ENCODE assay signal across 12 cellular contexts in the genomic region with DNA sequence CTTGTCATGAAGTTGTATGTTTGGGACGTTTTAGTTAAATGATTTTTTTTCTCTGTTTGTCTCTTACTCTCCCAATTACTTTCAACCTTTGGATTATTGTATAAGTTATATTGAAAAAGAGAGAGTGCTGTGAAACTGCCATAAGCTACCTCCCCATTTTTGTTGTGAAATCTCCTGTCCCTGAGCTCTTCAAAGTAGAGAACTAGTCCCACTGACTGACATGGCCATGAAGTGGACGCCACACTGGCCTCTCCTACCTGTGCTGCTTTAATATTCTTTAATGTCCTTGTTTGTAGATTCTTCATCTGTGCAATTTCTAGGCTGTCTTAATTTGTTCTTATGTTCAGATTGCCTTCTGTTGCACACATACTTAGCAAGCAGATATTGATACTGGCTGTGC. TPM values are rescaled to one million over a fixed set of nuclear protein-coding genes. Genes with fewer than 3 reads are reported as not detected.
DNase-seq lines count a peak whose midpoint lies in the region; ATAC-seq and TF ChIP-seq lines count a peak whose summit lies in the region.
"Had no signal": no experiment of that assay in that cellular context is flagged by ENCODE, and none has a peak within 500 bp of the region (broad histone marks: within the 10 kb centered on the region; RNA-seq: fewer than 3 reads in every experiment).

No MANE protein-coding gene starts in this region.

- TF ChIP-seq POLR2A in breast epithelium (IDR thresholded peaks at IDR 0.05) = no peak

- no peak overlapping the region for H3K9ac ChIP-seq in neural progenitor cell

- peaks cover 12% of the 10 kb centered on the region for H3K79me2 ChIP-seq in neural progenitor cell (ENCODE audit: low read depth)

- TF ChIP-seq CTCF in Caco-2 (IDR thresholded peaks at IDR 0.05; ENCODE audit: insufficient read depth in 1 of 2, low read depth in 1 of 2, low read length in 1 of 2, severe bottlenecking in 1 of 2, unreplicated experiment in 1 of 2) = no peak
- no peak for TF ChIP-seq CTCF in breast epithelium (IDR thresholded peaks at IDR 0.05)
- no peak for TF ChIP-seq CTCF in lower lobe of right lung (IDR thresholded peaks at IDR 0.05)
- no peak for TF ChIP-seq CTCF in neural progenitor cell (IDR thresholded peaks at IDR 0.05)

- H4K20me1 ChIP-seq in neural progenitor cell (ENCODE audit: low read depth) = peaks cover 35% of the 10 kb centered on the region

- H2AFZ ChIP-seq in neural progenitor cell (replicated peaks) = no peak overlapping the region

- no peak overlapping the region for H3K4me2 ChIP-seq in neural progenitor cell

- H3K4me1 Mint-ChIP-seq in Caco-2 (ENCODE audit: low read depth, unreplicated experiment) = no peaks in the 10 kb centered on the region
- H3K4me1 Mint-ChIP-seq in neural progenitor cell = peaks cover 37% of the 10 kb centered on the region

- BruUV-seq in Caco-2 (replicated peaks; lab: Mats Ljungman, UMichigan) = TSS peak; percentile 15

- H3K27me3 ChIP-seq in Caco-2 (replicated peaks; ENCODE audit: control insufficient read depth, insufficient read depth, low read length) = no peaks in the 10 kb centered on the region
- no peaks in the 10 kb centered on the region for H3K27me3 ChIP-seq in breast epithelium
- no peaks in the 10 kb centered on the region for H3K27me3 ChIP-seq in lower lobe of right lung (ENCODE audit: low read depth)
- no peaks in the 10 kb centered on the region for H3K27me3 ChIP-seq in neural progenitor cell

- H3K27me3 Mint-ChIP-seq in Caco-2 (ENCODE audit: insufficient read depth, unreplicated experiment) = no peaks in the 10 kb centered on the region
- peaks cover 2% of the 10 kb centered on the region for H3K27me3 Mint-ChIP-seq in neural progenitor cell (ENCODE audit: insufficient read depth, low read depth)

- CTCF ChIA-PET in Caco-2 (lab: Charles Lee) = no interaction called here

- H3K4me3 Mint-ChIP-seq in Caco-2 (ENCODE audit: unreplicated experiment) = no peak overlapping the region
- H3K4me3 Mint-ChIP-seq in neural progenitor cell = no peak overlapping the region

- peak; percentile 50 to 56 for ATAC-seq in lower lobe of right lung
- ATAC-seq in GM21390 (IDR thresholded peaks at IDR 0.05; ENCODE audit: unreplicated experiment) = no peak

- no peaks in the 10 kb centered on the region for H3K4me1 ChIP-seq in Caco-2
- H3K4me1 ChIP-seq in breast epithelium = no peaks in the 10 kb centered on the region
- H3K4me1 ChIP-seq in lower lobe of right lung = peaks cover 40% of the 10 kb centered on the region
- peaks cover 33% of the 10 kb centered on the region for H3K4me1 ChIP-seq in neural progenitor cell

- no peaks in the 10 kb centered on the region for H3K9me3 Mint-ChIP-seq in Caco-2 (ENCODE audit: unreplicated experiment)
- H3K9me3 Mint-ChIP-seq in neural progenitor cell = no peaks in the 10 kb centered on the region

- H3K36me3 ChIP-seq in Caco-2 (ENCODE audit: control insufficient read depth, insufficient read depth, low read length) (peaks cover 10% of the 10 kb centered on the region), breast epithelium (no peaks in the 10 kb centered on the region), lower lobe of right lung (peaks cover 71% of the 10 kb centered on the region), neural progenitor cell (peaks cover 24% of the 10 kb centered on the region)

- H3K4me3 ChIP-seq in Caco-2 (ENCODE audit: low read depth, low read length) = no peak overlapping the region
- no peak overlapping the region for H3K4me3 ChIP-seq in breast epithelium
- H3K4me3 ChIP-seq in lower lobe of right lung = peak overlapping the region; percentile 2
- H3K4me3 ChIP-seq in skin epidermis = no peak overlapping the region
- no peak overlapping the region for H3K4me3 ChIP-seq in neural progenitor cell

- H3K27ac Mint-ChIP-seq in Caco-2 (ENCODE audit: unreplicated experiment) = peak overlapping the region; percentile 12
- H3K27ac Mint-ChIP-seq in neural progenitor cell = no peak overlapping the region

- intact Hi-C loops in Caco-2 (cut with micrococcal nuclease; ENCODE audit: unreplicated experiment) = no loop called here
- intact Hi-C loops in breast epithelium (cut with DNase I; ENCODE audit: low total_unique reads) = no loop called here
- intact Hi-C loops in lower lobe of right lung (cut with DNase I) = no loop called here

- H3K36me3 Mint-ChIP-seq in Caco-2 (ENCODE audit: insufficient read depth, unreplicated experiment) (peaks cover 89% of the 10 kb centered on the region), neural progenitor cell (peaks cover 38% of the 10 kb centered on the region)

- POLR2A ChIA-PET in Caco-2 (lab: Charles Lee) = no interaction called here

- no peaks in the 10 kb centered on the region for H3K9me3 ChIP-seq in Caco-2
- no peaks in the 10 kb centered on the region for H3K9me3 ChIP-seq in breast epithelium
- no peaks in the 10 kb centered on the region for H3K9me3 ChIP-seq in lower lobe of right lung
- H3K9me3 ChIP-seq in neural progenitor cell (ENCODE audit: low read depth) = no peaks in the 10 kb centered on the region

- peaks cover 23% of the 10 kb centered on the region for H3F3A ChIP-seq in neural progenitor cell (ENCODE audit: low read depth)

- DNase-seq in Caco-2 (no peak), breast epithelium (ENCODE audit: low spot score in 2 of 2) (no peak), lower lobe of right lung (no peak), NCI-H774 (lab: John Stamatoyannopoulos, UW) (no peak), NCI-H524 treated with DMSO at 0.1 percent for 48 hours (lab: John Stamatoyannopoulos, UW) (no peak), neural progenitor cell (ENCODE audit: low spot score) (no peak)
- DNase-seq: activated CD8-positive, alpha-beta memory T cell treated with anti-CD3 and anti-CD28 coated beads for 24 hours; NCI-H1436; NCI-H446 treated with DMSO at 0.1 percent for 48 hours; stimulated activated CD4-positive, alpha-beta T cell treated with anti-CD3 and anti-CD28 coated beads, Interleukin-1b, Interleukin-23, amount 100 ng/mL, for 48 hours had no signal

- peak overlapping the region; percentile 72 to 73 for H3K27ac ChIP-seq in breast epithelium
- H3K27ac ChIP-seq in lower lobe of right lung = peak overlapping the region; percentile 79
- peak overlapping the region in 14 of 21 experiments; percentile 6 to 74 (median 52) for H3K27ac ChIP-seq in skin epidermis
- no peak overlapping the region for H3K27ac ChIP-seq in neural progenitor cell

RNA-seq across cellular contexts. Expression of a gene that starts 56.4 kb away (rescaled TPM):
- total RNA-seq in Caco-2 (2022) (148 TPM in 2 replicates), breast epithelium (10 to 100 TPM; 52.2 to 80.8 (median 78.0) TPM), lower lobe of right lung (81.0 TPM), neural progenitor cell (ENCODE audit: low replicate concordance) (42.6 and 44.5 TPM in 2 replicates)
